In genomic region chr9:35102769-35103659, GRCh38 we compare ENCODE assay signal across 8 cellular contexts. TPM values are rescaled to one million over a fixed set of nuclear protein-coding genes. Genes with fewer than 3 reads are reported as not detected.
DNase-seq lines count a peak whose midpoint lies in the region; ATAC-seq and TF ChIP-seq lines count a peak whose summit lies in the region.

STOML2 (minus strand) TSS chr9:35103131; CDS start chr9:35103094, 37 bp downstream.

- peak in 1 of 2 donors; percentile 31 for TF ChIP-seq RAD21 in liver (IDR thresholded peaks at IDR 0.05)

- H3K36me3 Mint-ChIP-seq in CD14-positive monocyte, result peaks cover 50 to 65% of the 10 kb centered on the region in 2 donors

- H3K4me1 ChIP-seq in liver (ENCODE audit: control insufficient read depth in 4 of 4, insufficient read depth in 4 of 4, low read length in 3 of 4), result peaks cover 0 to 23% (median 18%) of the 10 kb centered on the region in 4 donors

- H3K27me3 Mint-ChIP-seq in CD14-positive monocyte (ENCODE audit: low read depth in 3 of 3), result peaks cover 0 to 3% (median 0%) of the 10 kb centered on the region in 3 donors

- ATAC-seq in GM19397 (IDR thresholded peaks at IDR 0.05; ENCODE audit: unreplicated experiment) (peak; percentile 94), HG03571 (IDR thresholded peaks at IDR 0.05; ENCODE audit: unreplicated experiment) (peak; percentile 85)

- TF ChIP-seq CTCF in CD14-positive monocyte (IDR thresholded peaks at IDR 0.05) (no peak), dorsolateral prefrontal cortex (IDR thresholded peaks at IDR 0.05 in 54 of 56, conservative IDR thresholded peaks at IDR 0.05 in 2 of 56; ENCODE audit: low read depth in 1 of 56, partially characterized antibody in 56 of 56) (peak in 40 of 56 donors; percentile 5 to 65 (median 38)), liver (IDR thresholded peaks at IDR 0.05; ENCODE audit: low read depth, low read length, missing input control) (no peak)

- no peaks in the 10 kb centered on the region for H3K9me3 Mint-ChIP-seq in CD14-positive monocyte

- intact Hi-C loops in CD14-positive monocyte (cut with micrococcal nuclease), result no loop called here
- intact Hi-C loops in dorsolateral prefrontal cortex (cut with DNase I), result loop anchor here in 1 of 2 donors (2.0 to 5.0 kb wide), 3 partner anchors 30 to 709 kb away; partner anchors contain the start of genes SPAG8 and VCP

- H3K27me3 ChIP-seq in dorsolateral prefrontal cortex (no peaks in the 10 kb centered on the region), liver (ENCODE audit: control insufficient read depth in 4 of 4, insufficient read depth in 4 of 4, low read length in 3 of 4) (no peaks in the 10 kb centered on the region)

- DNase-seq in CD14-positive monocyte (ENCODE audit: low spot score) (peak; percentile 96), NCI-H82 (lab: John Stamatoyannopoulos, UW) (peak; percentile 95), dorsolateral prefrontal cortex (peak; percentile 93 to 98 (median 96))
- DNase-seq in activated CD4-positive, alpha-beta T cell treated with anti-CD3 and anti-CD28 coated beads, Interleukin-2, amount 50 U/mL, for 48 hours, result peak; percentile 89 to 93
- peak; percentile 94 for DNase-seq in stimulated activated CD4-positive, alpha-beta T cell treated with anti-CD3 and anti-CD28 coated beads, Interleukin-4, amount 100 ng/mL, for 24 hours

- H3K36me3 ChIP-seq in liver (ENCODE audit: control insufficient read depth in 4 of 4, insufficient read depth in 3 of 4, low read depth in 1 of 4, low read length in 3 of 4), result peaks cover 13 to 50% (median 25%) of the 10 kb centered on the region in 4 donors

- 1% methylated on average over 57 of the region's 57 CpGs for WGBS in liver

- peak within 1 kb of the TSS; percentile 53 to 98 (median 83) for H3K4me3 ChIP-seq in dorsolateral prefrontal cortex
- peak within 1 kb of the TSS; percentile 48 to 96 (median 87) for H3K4me3 ChIP-seq in liver (ENCODE audit: low read depth in 1 of 3, low read length in 3 of 3)

- peaks cover 24% of the 10 kb centered on the region for H3K4me1 Mint-ChIP-seq in CD14-positive monocyte

- H3K27ac ChIP-seq in dorsolateral prefrontal cortex, result peak within 1 kb of the TSS in 58 of 59 donors; percentile 50 to 97 (median 84)
- peak within 1 kb of the TSS; percentile 79 to 81 for H3K27ac ChIP-seq in liver (ENCODE audit: low read depth in 1 of 2, low read length in 2 of 2)

- H3K9ac ChIP-seq in liver (ENCODE audit: low read depth in 1 of 2, low read length in 2 of 2), result peak within 1 kb of the TSS; percentile 86 to 90

- H3K4me3 Mint-ChIP-seq in CD14-positive monocyte, result peak within 1 kb of the TSS; percentile 92 to 96

- no peaks in the 10 kb centered on the region for H3K9me3 ChIP-seq in liver (ENCODE audit: control insufficient read depth in 4 of 4, low read length in 3 of 4)

- peak within 1 kb of the TSS; percentile 96 to 99 (median 98) for H3K27ac Mint-ChIP-seq in CD14-positive monocyte

TF ChIP-seq in liver, 16 proteins besides CTCF, POLR2A, EP300 and RAD21:
- TF ChIP-seq REST (IDR thresholded peaks at IDR 0.05) (peak; percentile 40), HNF4G (IDR thresholded peaks at IDR 0.05) (no peak), GABPA (IDR thresholded peaks at IDR 0.05 in 1 of 2, conservative IDR thresholded peaks at IDR 0.05 in 1 of 2) (peak; percentile 98 to 99), HNF4A (conservative IDR thresholded peaks at IDR 0.05) (peak in 1 of 2 donors; percentile 22), RXRA (IDR thresholded peaks at IDR 0.05) (peak; percentile 38 to 44), EGR1 (IDR thresholded peaks at IDR 0.05; ENCODE audit: low read depth in 2 of 2) (peak; percentile 87 to 95), NR2F2 (IDR thresholded peaks at IDR 0.05) (peak; percentile 89), SP1 (IDR thresholded peaks at IDR 0.05) (peak; percentile 79), YY1 (IDR thresholded peaks at IDR 0.05) (peak; percentile 94), JUND (IDR thresholded peaks at IDR 0.05) (no peak), MAX (IDR thresholded peaks at IDR 0.05) (peak; percentile 65)
- TF ChIP-seq, protein P1, sequence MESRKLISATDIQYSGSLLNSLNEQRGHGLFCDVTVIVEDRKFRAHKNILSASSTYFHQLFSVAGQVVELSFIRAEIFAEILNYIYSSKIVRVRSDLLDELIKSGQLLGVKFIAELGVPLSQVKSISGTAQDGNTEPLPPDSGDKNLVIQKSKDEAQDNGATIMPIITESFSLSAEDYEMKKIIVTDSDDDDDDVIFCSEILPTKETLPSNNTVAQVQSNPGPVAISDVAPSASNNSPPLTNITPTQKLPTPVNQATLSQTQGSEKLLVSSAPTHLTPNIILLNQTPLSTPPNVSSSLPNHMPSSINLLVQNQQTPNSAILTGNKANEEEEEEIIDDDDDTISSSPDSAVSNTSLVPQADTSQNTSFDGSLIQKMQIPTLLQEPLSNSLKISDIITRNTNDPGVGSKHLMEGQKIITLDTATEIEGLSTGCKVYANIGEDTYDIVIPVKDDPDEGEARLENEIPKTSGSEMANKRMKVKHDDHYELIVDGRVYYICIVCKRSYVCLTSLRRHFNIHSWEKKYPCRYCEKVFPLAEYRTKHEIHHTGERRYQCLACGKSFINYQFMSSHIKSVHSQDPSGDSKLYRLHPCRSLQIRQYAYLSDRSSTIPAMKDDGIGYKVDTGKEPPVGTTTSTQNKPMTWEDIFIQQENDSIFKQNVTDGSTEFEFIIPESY (IDR thresholded peaks at IDR 0.05), result no peak

RNA-seq across cellular contexts. Expression of gene STOML2, which starts in this region (rescaled TPM):
- polyA plus RNA-seq in CD14-positive monocyte (10 to 100 TPM; 50.3 to 62.0 TPM), liver (10 to 100 TPM; 77.9 to 96.8 TPM)
- total RNA-seq in dorsolateral prefrontal cortex (10 to 100 TPM; 36.9 to 78.5 (median 61.0) TPM), liver (10 to 100 TPM; 77.8 to 85.1 TPM)

Comparison
In these comparisons a context has a peak if more than half of its experiments do, and no peak if none do; other contexts are left out.
1. Peak in every context shown above with its lines: DNase-seq, ATAC-seq, H3K4me3 ChIP-seq and H3K27ac ChIP-seq.
2. CTCF ChIP-seq: peak in dorsolateral prefrontal cortex (40 of 56); none in CD14-positive monocyte (single experiment) and liver (single experiment).